Comparison of ENCODE assay signal across 17 cellular contexts in the genomic region with DNA sequence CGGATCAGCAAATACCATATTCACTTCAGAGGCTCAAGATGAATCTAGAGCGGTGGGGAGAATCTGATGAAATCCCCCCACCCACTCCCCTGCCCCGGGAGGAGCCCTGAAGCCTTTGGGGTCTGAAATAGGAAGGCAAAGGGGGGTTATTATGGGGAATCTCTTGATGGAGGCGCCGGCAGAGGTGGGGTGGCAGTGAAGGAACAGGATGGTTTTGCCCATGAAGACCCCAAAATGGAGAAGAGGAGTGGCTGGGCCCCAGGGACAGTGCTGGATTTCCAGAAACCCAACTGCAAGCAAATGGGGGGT. TPM values are rescaled to one million over a fixed set of nuclear protein-coding genes. Genes with fewer than 3 reads are reported as not detected.
DNase-seq lines count a peak whose midpoint lies in the region; ATAC-seq, FAIRE-seq and TF ChIP-seq lines count a peak whose summit lies in the region.
"Had no signal": no experiment of that assay in that cellular context is flagged by ENCODE, and none has a peak within 500 bp of the region (broad histone marks: within the 10 kb centered on the region; RNA-seq: fewer than 3 reads in every experiment).

No MANE protein-coding gene starts in this region.

- in situ Hi-C loops in HepG2 (cut with HindIII; ENCODE audit: extremely low pct_ligation_motif_present, low pct_unique_long_range_greater_than_20kb) (no loop called here), gastrocnemius medialis (cut with MboI; ENCODE audit: low sequenced_read_pairs in 4 of 4) (no loop called here)

- WGBS in HepG2 (ENCODE audit: low lambda C conversion rate) = 54% methylated on average over 5 of the region's 5 CpGs
- 9 to 10% methylated on average over 5 of the region's 5 CpGs for WGBS in upper lobe of left lung, 2 donors

- H3K9ac ChIP-seq in iPS-15b (ENCODE audit: low read depth, low read length) = no peak overlapping the region
- no peak overlapping the region for H3K9ac ChIP-seq in HepG2 (ENCODE audit: insufficient read depth, low read depth, low read length)

- intact Hi-C loops in activated B cell treated with CpG ODN at 0.5 μM for 24 hours (cut with micrococcal nuclease) = loop anchor here (5.0 kb wide), 1 partner anchor 46 kb away; no protein-coding TSS in a partner anchor
- intact Hi-C loops in HepG2 (cut with micrococcal nuclease; ENCODE audit: unreplicated experiment) = no loop called here
- intact Hi-C loops in gastrocnemius medialis (cut with DNase I; ENCODE audit: low total_unique reads) = no loop called here

- no peak for ATAC-seq in activated B cell treated with CpG ODN at 0.5 μM for 24 hours (ENCODE audit: low read depth)
- no peak for ATAC-seq in HepG2
- no peak for ATAC-seq in gastrocnemius medialis
- no peak for ATAC-seq in upper lobe of left lung (ENCODE audit: low FRiP score in 2 of 2)
- ATAC-seq: PC-3 had no signal

- H3K4me2 ChIP-seq in HepG2 (ENCODE audit: low read depth, low read length) = no peak overlapping the region

- H3K27me3 ChIP-seq in iPS-15b (ENCODE audit: control insufficient read depth, insufficient read depth, low read length) (peaks cover 82% of the 10 kb centered on the region), HepG2 (ENCODE audit: control insufficient read depth in 1 of 2, insufficient read depth in 2 of 2, low read length in 2 of 2) (peaks cover 12 to 81% of the 10 kb centered on the region in 2 experiments), gastrocnemius medialis (peaks cover 70 to 79% (median 70%) of the 10 kb centered on the region in 3 donors), upper lobe of left lung (peaks cover 4 to 63% (median 41%) of the 10 kb centered on the region in 4 donors)
- H3K27me3 ChIP-seq: ovary had no signal

- peaks cover 95% of the 10 kb centered on the region for H3K27me3 Mint-ChIP-seq in activated T-cell treated with anti-CD3 and anti-CD28 coated beads, Interleukin-2, amount 50 U/mL, for 24 hours
- peaks cover 75% of the 10 kb centered on the region for H3K27me3 Mint-ChIP-seq in activated B cell treated with CpG ODN at 0.5 μM for 24 hours
- peaks cover 95% of the 10 kb centered on the region for H3K27me3 Mint-ChIP-seq in progenitor cell of endocrine pancreas

- no peaks in the 10 kb centered on the region for H3K9me3 ChIP-seq in iPS-15b (ENCODE audit: control insufficient read depth, insufficient read depth, low read length)
- H3K9me3 ChIP-seq in HepG2 (ENCODE audit: low read length) = no peaks in the 10 kb centered on the region
- no peaks in the 10 kb centered on the region for H3K9me3 ChIP-seq in gastrocnemius medialis
- H3K9me3 ChIP-seq in upper lobe of left lung = no peaks in the 10 kb centered on the region
- H3K9me3 ChIP-seq: ovary had no signal

- POLR2A ChIA-PET in activated B cell treated with CpG ODN at 0.5 μM for 24 hours (lab: Charles Lee) (no interaction called here), HepG2 (lab: Yijun Ruan, JAX) (no interaction called here)

- H4K20me1 ChIP-seq in HepG2 (ENCODE audit: insufficient read depth, low read length) = no peaks in the 10 kb centered on the region

- H2AFZ ChIP-seq in HepG2 (ENCODE audit: low read length) = no peak overlapping the region

- no peak for FAIRE-seq in HepG2 (lab: Jason Lieb, UNC)
- FAIRE-seq: H54, small intestine had no signal

- DNase-seq in activated T-cell treated with anti-CD3 and anti-CD28 coated beads, Interleukin-2, amount 50 U/mL, for 24 hours = no peak
- no peak for DNase-seq in activated T-cell treated with anti-CD3 and anti-CD28 coated beads for 4 hours
- DNase-seq in activated B cell treated with CpG ODN at 0.5 μM for 24 hours = no peak
- no peak for DNase-seq in progenitor cell of endocrine pancreas (ENCODE audit: low spot score, unreplicated experiment)
- DNase-seq in HepG2 (ENCODE audit: low spot score) = no peak
- DNase-seq in gastrocnemius medialis = no peak
- no peak for DNase-seq in upper lobe of left lung
- DNase-seq: ACHN; central memory CD4-positive, alpha-beta T cell; DMS 273 treated with DMSO at 0.1 percent for 48 hours; NCI-H446 treated with DMSO at 0.1 percent for 48 hours; ovary; PC-3; small intestine had no signal

- TF ChIP-seq CTCF in activated B cell treated with CpG ODN at 0.5 μM for 24 hours (IDR thresholded peaks at IDR 0.05) (no peak), progenitor cell of endocrine pancreas (IDR thresholded peaks at IDR 0.05; ENCODE audit: unreplicated experiment) (no peak), HepG2 (CRISPR knock-in tag; IDR thresholded peaks at IDR 0.05) (no peak), gastrocnemius medialis (IDR thresholded peaks at IDR 0.05 in 4 of 5, conservative IDR thresholded peaks at IDR 0.05 in 1 of 5) (no peak), upper lobe of left lung (IDR thresholded peaks at IDR 0.05) (no peak)

- CTCF ChIA-PET in activated B cell treated with CpG ODN at 0.5 μM for 24 hours (lab: Charles Lee) = no interaction called here
- CTCF ChIA-PET in HepG2 (lab: Yijun Ruan, JAX; ENCODE audit: low intra/inter-chr PET ratio, low total read pairs) = no interaction called here

- no peak for TF ChIP-seq RAD21 in HepG2 (CRISPR knock-in tag; IDR thresholded peaks at IDR 0.05)

- H3K4me1 Mint-ChIP-seq in activated T-cell treated with anti-CD3 and anti-CD28 coated beads, Interleukin-2, amount 50 U/mL, for 24 hours (ENCODE audit: low read depth) = peaks cover 20% of the 10 kb centered on the region
- H3K4me1 Mint-ChIP-seq in activated B cell treated with CpG ODN at 0.5 μM for 24 hours (peaks cover 36% of the 10 kb centered on the region), progenitor cell of endocrine pancreas (ENCODE audit: low read depth) (peaks cover 8% of the 10 kb centered on the region)

- no peaks in the 10 kb centered on the region for H3K36me3 Mint-ChIP-seq in activated T-cell treated with anti-CD3 and anti-CD28 coated beads, Interleukin-2, amount 50 U/mL, for 24 hours (ENCODE audit: low read depth)
- H3K36me3 Mint-ChIP-seq in activated B cell treated with CpG ODN at 0.5 μM for 24 hours (ENCODE audit: low read depth) (no peaks in the 10 kb centered on the region), progenitor cell of endocrine pancreas (ENCODE audit: insufficient read depth) (no peaks in the 10 kb centered on the region)

- peaks cover 14% of the 10 kb centered on the region for H3K4me1 ChIP-seq in iPS-15b (ENCODE audit: control insufficient read depth, insufficient read depth, low read length)
- peaks cover 35% of the 10 kb centered on the region for H3K4me1 ChIP-seq in HepG2 (ENCODE audit: insufficient read depth, low read length)
- peaks cover 8 to 18% of the 10 kb centered on the region in 2 donors for H3K4me1 ChIP-seq in gastrocnemius medialis
- H3K4me1 ChIP-seq in upper lobe of left lung = peaks cover 21 to 29% (median 25%) of the 10 kb centered on the region in 4 donors

- H3K36me3 ChIP-seq in iPS-15b (ENCODE audit: control insufficient read depth, insufficient read depth, low read length) (no peaks in the 10 kb centered on the region), HepG2 (replicated peaks in 1 of 2; ENCODE audit: control insufficient read depth in 1 of 2, insufficient read depth in 2 of 2, low read length in 2 of 2) (no peaks in the 10 kb centered on the region), gastrocnemius medialis (no peaks in the 10 kb centered on the region), upper lobe of left lung (no peaks in the 10 kb centered on the region)
- H3K36me3 ChIP-seq: ovary had no signal

- no peak for TF ChIP-seq EP300 in HepG2 (IDR thresholded peaks at IDR 0.05; ENCODE audit: low read depth in 2 of 2, low read length in 2 of 2)
- no peak for TF ChIP-seq EP300 in HepG2 (CRISPR knock-in tag; IDR thresholded peaks at IDR 0.05; ENCODE audit: borderline replicate concordance)
- no peak for TF ChIP-seq EP300 in upper lobe of left lung (IDR thresholded peaks at IDR 0.05)

- TF ChIP-seq POLR2A in HepG2 (IDR thresholded peaks at IDR 0.05; ENCODE audit: insufficient read depth in 1 of 2, low read depth in 2 of 2, low read length in 2 of 2) (no peak), gastrocnemius medialis (IDR thresholded peaks at IDR 0.05) (no peak), upper lobe of left lung (IDR thresholded peaks at IDR 0.05) (no peak)

- no peak overlapping the region for H3K27ac ChIP-seq in HepG2 (ENCODE audit: extremely low read length, insufficient read depth, low read length)
- no peak overlapping the region for H3K27ac ChIP-seq in gastrocnemius medialis
- H3K27ac ChIP-seq in upper lobe of left lung = no peak overlapping the region
- H3K27ac ChIP-seq: epithelial cell of prostate, ovary had no signal

- no peaks in the 10 kb centered on the region for H3K9me3 Mint-ChIP-seq in activated T-cell treated with anti-CD3 and anti-CD28 coated beads, Interleukin-2, amount 50 U/mL, for 24 hours
- H3K9me3 Mint-ChIP-seq in activated B cell treated with CpG ODN at 0.5 μM for 24 hours = no peaks in the 10 kb centered on the region
- no peaks in the 10 kb centered on the region for H3K9me3 Mint-ChIP-seq in progenitor cell of endocrine pancreas (ENCODE audit: low read depth)

- H3K4me3 Mint-ChIP-seq in activated T-cell treated with anti-CD3 and anti-CD28 coated beads, Interleukin-2, amount 50 U/mL, for 24 hours = peak overlapping the region; percentile 38
- H3K4me3 Mint-ChIP-seq in activated B cell treated with CpG ODN at 0.5 μM for 24 hours = peak overlapping the region; percentile 69
- H3K4me3 Mint-ChIP-seq in progenitor cell of endocrine pancreas (ENCODE audit: low read depth) = peak overlapping the region; percentile 55

- no peaks in the 10 kb centered on the region for H3K79me2 ChIP-seq in HepG2 (ENCODE audit: insufficient read depth, low read length)

- no TSS peak for BruUV-seq in HepG2 (replicated peaks; lab: Mats Ljungman, UMichigan)

- peak overlapping the region; percentile 37 for H3K4me3 ChIP-seq in iPS-15b (ENCODE audit: low read depth, low read length)
- H3K4me3 ChIP-seq in HepG2 (replicated peaks in 1 of 3; ENCODE audit: insufficient read depth in 1 of 3, low read depth in 2 of 3, low read length in 3 of 3) = no peak overlapping the region
- H3K4me3 ChIP-seq in gastrocnemius medialis = no peak overlapping the region
- H3K4me3 ChIP-seq in upper lobe of left lung = no peak overlapping the region
- H3K4me3 ChIP-seq: ovary had no signal

- no peak overlapping the region for H3K27ac Mint-ChIP-seq in activated T-cell treated with anti-CD3 and anti-CD28 coated beads, Interleukin-2, amount 50 U/mL, for 24 hours
- no peak overlapping the region for H3K27ac Mint-ChIP-seq in activated B cell treated with CpG ODN at 0.5 μM for 24 hours
- no peak overlapping the region for H3K27ac Mint-ChIP-seq in progenitor cell of endocrine pancreas

RNA-seq across cellular contexts. Expression of gene WNT3, which starts 0.6 kb away (rescaled TPM):
- total RNA-seq in activated B cell treated with CpG ODN at 0.5 μM for 24 hours = 1.0 and 1.3 TPM in 2 replicates
- 7.2 and 8.1 TPM in 2 replicates for total RNA-seq in progenitor cell of endocrine pancreas
- 6.4 and 8.5 TPM in 2 replicates for total RNA-seq in HepG2 (2016; rRNA removed; fragmentation: Illumina TruSeq; extraction: Trizol)
- total RNA-seq in HepG2 (2016; cell fraction: cytosol; rRNA removed; fragmentation: Illumina TruSeq; extraction: Trizol; ENCODE audit: low read depth) = 0.71 and 1.2 TPM in 2 replicates
- 5.9 and 8.3 TPM in 2 replicates for total RNA-seq in HepG2 (2016; cell fraction: insoluble cytoplasmic fraction; rRNA removed; fragmentation: Illumina TruSeq; extraction: Trizol)
- total RNA-seq in HepG2 (2016; cell fraction: membrane; rRNA removed; fragmentation: Illumina TruSeq; extraction: Trizol) = 4.3 and 4.8 TPM in 2 replicates
- total RNA-seq in HepG2 (2016; cell fraction: nucleus; rRNA removed; fragmentation: Illumina TruSeq; extraction: Trizol) = 8.4 and 9.8 TPM in 2 replicates
- 10.3 and 12.5 TPM in 2 replicates for polyA plus RNA-seq in HepG2 (2011; rRNA removed)
- 5.1 and 6.8 TPM in 2 replicates for polyA plus RNA-seq in HepG2 (2011; cell fraction: cytosol; rRNA removed)
- 27.1 and 28.5 TPM in 2 replicates for polyA plus RNA-seq in HepG2 (2011; cell fraction: nucleus; rRNA removed)
- 6.9 and 7.4 TPM in 2 replicates for polyA plus RNA-seq in HepG2 (2012)
- polyA plus RNA-seq in HepG2 (2016; cell fraction: cytosol; fragmentation: Illumina TruSeq; extraction: Trizol; ENCODE audit: low read depth) = 0.82 and 0.98 TPM in 2 replicates
- 6.2 TPM in 2 replicates for polyA plus RNA-seq in HepG2 (2016; cell fraction: insoluble cytoplasmic fraction; fragmentation: Illumina TruSeq; extraction: Trizol; ENCODE audit: low read depth)
- 2.9 and 3.1 TPM in 2 replicates for polyA plus RNA-seq in HepG2 (2016; cell fraction: membrane; fragmentation: Illumina TruSeq; extraction: Trizol; ENCODE audit: low read depth)
- 27.6 and 28.5 TPM in 2 replicates for polyA plus RNA-seq in HepG2 (2016; cell fraction: nucleus; fragmentation: Illumina TruSeq; extraction: Trizol; ENCODE audit: insufficient read depth, low read depth)
- 4.4 and 6.5 TPM in 2 replicates for polyA minus RNA-seq in HepG2 (2011; rRNA and poly(A)+ RNA removed; ENCODE audit: low replicate concordance)
- 2.9 and 3.2 TPM in 2 replicates for polyA minus RNA-seq in HepG2 (2011; cell fraction: cytosol; rRNA and poly(A)+ RNA removed)
- polyA minus RNA-seq in HepG2 (2011; cell fraction: nucleus; rRNA and poly(A)+ RNA removed) = 5.0 and 6.2 TPM in 2 replicates
- total RNA-seq in gastrocnemius medialis = under 1 TPM in 1 of 4 donors, not detected in 3; 0.19 TPM
- 1 to 10 TPM; 1.1 to 4.6 (median 1.9) TPM for total RNA-seq in upper lobe of left lung

RNA-seq across cellular contexts. Expression of gene WNT9B, which starts 33.5 kb away (rescaled TPM):
- total RNA-seq in activated B cell treated with CpG ODN at 0.5 μM for 24 hours (not detected in 2 replicates), progenitor cell of endocrine pancreas (0.98 and 2.4 TPM in 2 replicates), HepG2 (2016; rRNA removed; fragmentation: Illumina TruSeq; extraction: Trizol) (not detected in 2 replicates), gastrocnemius medialis (under 1 TPM in 1 of 4 donors, not detected in 3; 0.40 TPM), upper lobe of left lung (1 to 10 TPM in 2 of 6 donors, under 1 TPM in 1, not detected in 3; 0.26 to 8.3 (median 1.8) TPM)
- not detected in 2 replicates for total RNA-seq in HepG2 (2016; cell fraction: cytosol; rRNA removed; fragmentation: Illumina TruSeq; extraction: Trizol; ENCODE audit: low read depth)
- total RNA-seq in HepG2 (2016; cell fraction: insoluble cytoplasmic fraction; rRNA removed; fragmentation: Illumina TruSeq; extraction: Trizol) = not detected in 2 replicates
- total RNA-seq in HepG2 (2016; cell fraction: membrane; rRNA removed; fragmentation: Illumina TruSeq; extraction: Trizol) = not detected in 2 replicates
- total RNA-seq in HepG2 (2016; cell fraction: nucleus; rRNA removed; fragmentation: Illumina TruSeq; extraction: Trizol) = not detected in 2 replicates
- not detected in 2 replicates for polyA plus RNA-seq in HepG2 (2011; rRNA removed)
- polyA plus RNA-seq in HepG2 (2011; cell fraction: cytosol; rRNA removed) = 0.03 TPM in 1 of 2 replicates, not detected in the other
- not detected in 2 replicates for polyA plus RNA-seq in HepG2 (2011; cell fraction: nucleus; rRNA removed)
- 0.29 TPM in 1 of 2 replicates, not detected in the other for polyA plus RNA-seq in HepG2 (2012)
- polyA plus RNA-seq in HepG2 (2016; cell fraction: cytosol; fragmentation: Illumina TruSeq; extraction: Trizol; ENCODE audit: low read depth) = not detected in 2 replicates
- polyA plus RNA-seq in HepG2 (2016; cell fraction: insoluble cytoplasmic fraction; fragmentation: Illumina TruSeq; extraction: Trizol; ENCODE audit: low read depth) = not detected in 2 replicates
- not detected in 2 replicates for polyA plus RNA-seq in HepG2 (2016; cell fraction: membrane; fragmentation: Illumina TruSeq; extraction: Trizol; ENCODE audit: low read depth)
- polyA plus RNA-seq in HepG2 (2016; cell fraction: nucleus; fragmentation: Illumina TruSeq; extraction: Trizol; ENCODE audit: insufficient read depth, low read depth) = not detected in 2 replicates
- polyA minus RNA-seq in HepG2 (2011; rRNA and poly(A)+ RNA removed; ENCODE audit: low replicate concordance) = not detected in 2 replicates
- not detected in 2 replicates for polyA minus RNA-seq in HepG2 (2011; cell fraction: cytosol; rRNA and poly(A)+ RNA removed)
- not detected in 2 replicates for polyA minus RNA-seq in HepG2 (2011; cell fraction: nucleus; rRNA and poly(A)+ RNA removed)
- total RNA-seq: PC-3 had no signal
